ENCODE assay signal across 1 cellular context in the genomic region with DNA sequence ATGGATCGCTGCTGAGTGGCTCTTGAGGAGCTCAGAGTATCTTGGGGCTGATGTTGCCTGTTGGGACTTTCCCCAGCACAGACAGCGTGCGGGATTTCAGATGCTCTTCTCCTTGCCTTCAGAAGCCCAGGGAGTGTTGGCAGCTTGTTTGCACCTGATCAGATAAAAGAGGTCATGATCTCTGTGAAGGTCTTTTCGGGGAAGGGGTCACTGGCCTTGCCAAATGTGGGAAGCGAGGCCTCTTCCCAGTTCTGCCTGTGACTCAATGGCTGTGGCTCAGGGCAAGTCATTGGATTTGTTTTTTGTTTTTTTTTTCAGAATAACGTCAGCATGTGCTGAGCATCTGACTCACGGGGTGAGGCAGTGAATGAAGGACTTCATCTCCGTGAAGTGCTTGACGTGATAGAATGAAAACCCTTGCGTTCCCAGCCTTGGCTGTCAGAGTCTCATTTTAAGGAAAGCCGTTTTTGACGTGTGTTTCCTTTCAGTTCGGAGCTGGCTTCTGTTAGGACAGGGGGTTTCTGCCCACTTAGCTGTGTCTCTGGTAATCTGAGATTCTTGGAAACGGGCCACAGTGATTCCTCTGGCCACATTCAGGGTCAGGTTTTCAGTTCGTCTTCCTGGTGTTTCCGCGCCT.
TF ChIP-seq lines count a peak whose summit lies in the region.

No MANE protein-coding gene starts in this region.

TF ChIP-seq in A549, 52 proteins besides CTCF, POLR2A, EP300 and RAD21 (continued from another document):
- no peak for TF ChIP-seq ZC3H11A (IDR thresholded peaks at IDR 0.05)
- TF ChIP-seq ESRRA (IDR thresholded peaks at IDR 0.05; ENCODE audit: borderline replicate concordance, low read length) = peak; percentile 23; the same call in 1 of the 2 replicates
